8 cellular contexts compared by ENCODE assay signal in genomic region chr19:11434703-11435056, GRCh38. TPM values are rescaled to one million over a fixed set of nuclear protein-coding genes. Genes with fewer than 3 reads are reported as not detected.
DNase-seq lines count a peak whose midpoint lies in the region; ATAC-seq and TF ChIP-seq lines count a peak whose summit lies in the region.

No MANE protein-coding gene starts in this region.

- H3K4me3 Mint-ChIP-seq in T-cell: peak overlapping the region; percentile 98 to 99 (median 99)

- H3K9ac ChIP-seq in BLaER1 treated with 17β-estradiol and CSF1 and Interleukin-3, amounts not matched to agents 10 nM and 100 nM: peak overlapping the region; percentile 52 to 90 (median 75); a peak in 21 of 22 replicates
- H3K9ac ChIP-seq in stomach smooth muscle (ENCODE audit: low read length in 2 of 2): peak overlapping the region; percentile 39 to 47

- DNase-seq in T-cell (peak in 2 of 34 experiments; percentile 10 to 16), hepatocyte (ENCODE audit: low spot score) (no peak), posterior cingulate gyrus (no peak), NCI-H526 (lab: John Stamatoyannopoulos, UW) (no peak), anterior cingulate cortex (lab: John Stamatoyannopoulos, UW) (no peak)

- peaks cover 0 to 5% (median 0%) of the 10 kb centered on the region in 11 experiments; a peak in 1 of 22 replicates for H3K27me3 ChIP-seq in BLaER1 treated with 17β-estradiol and CSF1 and Interleukin-3, amounts not matched to agents 10 nM and 100 nM
- H3K27me3 ChIP-seq in hepatocyte (no peaks in the 10 kb centered on the region), stomach smooth muscle (ENCODE audit: control insufficient read depth in 1 of 2, insufficient read depth in 2 of 2, low read length in 2 of 2) (no peaks in the 10 kb centered on the region)

- WGBS in hepatocyte (ENCODE audit: low lambda C conversion rate, missing lambda C conversion rate): 18% methylated on average over 9 of the region's 9 CpGs

- H3K4me1 Mint-ChIP-seq in T-cell: peaks cover 23 to 31% (median 25%) of the 10 kb centered on the region in 3 donors

- H3K4me2 ChIP-seq in BLaER1 treated with 17β-estradiol and CSF1 and Interleukin-3, amounts not matched to agents 10 nM and 100 nM: peak overlapping the region; percentile 85 to 98 (median 93)
- H3K4me2 ChIP-seq in hepatocyte: peak overlapping the region; percentile 70

- peak overlapping the region; percentile 45 for H2AFZ ChIP-seq in hepatocyte

- peak overlapping the region; percentile 94 to 98 for H3K27ac Mint-ChIP-seq in T-cell

- H4K20me1 ChIP-seq in BLaER1 treated with 17β-estradiol and CSF1 and Interleukin-3, amounts not matched to agents 10 nM and 100 nM: no peaks in the 10 kb centered on the region; a peak in 1 of 22 replicates
- no peaks in the 10 kb centered on the region for H4K20me1 ChIP-seq in hepatocyte (ENCODE audit: insufficient read depth, poor library complexity, severe bottlenecking)

- H3K27me3 Mint-ChIP-seq in T-cell: peaks cover 0 to 7% of the 10 kb centered on the region in 2 donors

- POLR2A ChIA-PET in T-cell (lab: Charles Lee): interaction anchor here in 1 of 2 donors (1.0 to 1.4 kb wide), 2 partner anchors 54 to 60 kb away, joined by 5 to 6 read pairs; partner anchors contain the start of gene SWSAP1

- peaks cover 26 to 37% (median 34%) of the 10 kb centered on the region in 11 experiments for H3K36me3 ChIP-seq in BLaER1 treated with 17β-estradiol and CSF1 and Interleukin-3, amounts not matched to agents 10 nM and 100 nM
- H3K36me3 ChIP-seq in hepatocyte (replicated peaks; ENCODE audit: insufficient read depth, low read depth) (no peaks in the 10 kb centered on the region), stomach smooth muscle (ENCODE audit: control insufficient read depth in 2 of 2, insufficient read depth in 2 of 2, low read length in 2 of 2) (peaks cover 7 to 10% of the 10 kb centered on the region in 2 donors)

- ATAC-seq in GM21723 (IDR thresholded peaks at IDR 0.05; ENCODE audit: unreplicated experiment) (peak; percentile 24), T-cell (replicated peaks in 1 of 4) (peak; percentile 3 to 7 (median 7))

- H3K79me2 ChIP-seq in hepatocyte: peaks cover 30% of the 10 kb centered on the region

- no peaks in the 10 kb centered on the region for H3K9me3 Mint-ChIP-seq in T-cell

- peaks cover 11% of the 10 kb centered on the region for H3K36me3 Mint-ChIP-seq in T-cell

- H3K9me2 ChIP-seq in hepatocyte (replicated peaks; ENCODE audit: insufficient read depth): no peaks in the 10 kb centered on the region

- peak overlapping the region; percentile 62 to 95 (median 85) for H3K4me3 ChIP-seq in BLaER1 treated with 17β-estradiol and CSF1 and Interleukin-3, amounts not matched to agents 10 nM and 100 nM
- H3K4me3 ChIP-seq in hepatocyte: no peak overlapping the region
- H3K4me3 ChIP-seq in stomach smooth muscle (ENCODE audit: low read length in 2 of 2): peak overlapping the region; percentile 86 to 97

- no peaks in the 10 kb centered on the region for H3K9me3 ChIP-seq in BLaER1 treated with 17β-estradiol and CSF1 and Interleukin-3, amounts not matched to agents 10 nM and 100 nM (replicated peaks in 1 of 11)
- no peaks in the 10 kb centered on the region for H3K9me3 ChIP-seq in hepatocyte (ENCODE audit: low read depth)
- no peaks in the 10 kb centered on the region for H3K9me3 ChIP-seq in stomach smooth muscle (ENCODE audit: control insufficient read depth in 2 of 2, low read length in 2 of 2)

- H3K27ac ChIP-seq in BLaER1 treated with 17β-estradiol and CSF1 and Interleukin-3, amounts not matched to agents 10 nM and 100 nM: peak overlapping the region in 9 of 11 experiments; percentile 14 to 87 (median 48); a peak in 14 of 22 replicates
- H3K27ac ChIP-seq in hepatocyte (peak overlapping the region; percentile 32), stomach smooth muscle (ENCODE audit: low read length) (peak overlapping the region; percentile 74)

- TF ChIP-seq CTCF in hepatocyte (IDR thresholded peaks at IDR 0.05; ENCODE audit: poor library complexity): no peak

- CTCF ChIA-PET in T-cell (lab: Charles Lee): interaction anchor here in 1 of 2 donors (1.3 to 1.8 kb wide), 3 partner anchors 48 to 60 kb away, joined by 7 to 24 read pairs (median 23); partner anchors contain the start of gene SWSAP1

- intact Hi-C loops in posterior cingulate gyrus (cut with DNase I): loop anchor here (2.0 to 5.0 kb wide), 2 partner anchors 48 to 52 kb away; partner anchors contain the start of gene EPOR

- peaks cover 22 to 38% (median 26%) of the 10 kb centered on the region in 10 experiments for H3K4me1 ChIP-seq in BLaER1 treated with 17β-estradiol and CSF1 and Interleukin-3, amounts not matched to agents 10 nM and 100 nM
- H3K4me1 ChIP-seq in hepatocyte (ENCODE audit: insufficient read depth) (peaks cover 12% of the 10 kb centered on the region), stomach smooth muscle (ENCODE audit: control insufficient read depth, insufficient read depth, low read length) (peaks cover 19% of the 10 kb centered on the region)

RNA-seq across cellular contexts. Expression of gene ODAD3, which starts 0.2 kb away (rescaled TPM):
- total RNA-seq in T-cell: under 1 TPM in 1 of 5 donors, not detected in 4; 0.20 TPM
- total RNA-seq in hepatocyte: 0.08 and 1.3 TPM in 2 replicates
- polyA plus RNA-seq in hepatocyte: 1.4 and 1.9 TPM in 2 replicates

RNA-seq across cellular contexts. Expression of gene PRKCSH, which starts 0.8 kb away (rescaled TPM):
- total RNA-seq in T-cell: 100 to 1,000 TPM; 248 to 382 (median 334) TPM
- 60.0 and 85.1 TPM in 2 replicates for total RNA-seq in hepatocyte
- 245 and 251 TPM in 2 replicates for polyA plus RNA-seq in hepatocyte

RNA-seq across cellular contexts. Expression of gene RGL3, which starts 15.6 kb away (rescaled TPM):
- under 1 TPM in 3 of 5 donors, not detected in 2; 0.22 to 0.72 (median 0.50) TPM for total RNA-seq in T-cell
- total RNA-seq in hepatocyte: 20.6 and 27.6 TPM in 2 replicates
- polyA plus RNA-seq in hepatocyte: 55.6 and 94.8 TPM in 2 replicates

RNA-seq across cellular contexts. Expression of gene ELAVL3, which starts 46.2 kb away (rescaled TPM):
- total RNA-seq in T-cell: under 1 TPM in 1 of 5 donors, not detected in 4; 0.47 TPM
- total RNA-seq in hepatocyte: 0.30 TPM in 1 of 2 replicates, not detected in the other
- polyA plus RNA-seq in hepatocyte: 0.11 and 0.18 TPM in 2 replicates

RNA-seq across cellular contexts. Expression of gene EPOR, which starts 50.6 kb away (rescaled TPM):
- total RNA-seq in T-cell (10 to 100 TPM in 1 of 5 donors, 1 to 10 TPM in 4; 5.9 to 11.0 (median 6.7) TPM), hepatocyte (16.6 and 20.9 TPM in 2 replicates)
- polyA plus RNA-seq in hepatocyte: 34.2 and 46.8 TPM in 2 replicates

Comparison
In these comparisons a context has a peak if more than half of its experiments do, and no peak if none do; other contexts are left out.
1. RNA of gene RGL3, which starts 15.6 kb away (total RNA-seq): 20.6 to 27.6 TPM in hepatocyte; 0.22 to 0.72 TPM in T-cell; every median in the first group is over 10 times any median in the second.
2. Peak in every context shown above with its lines, with median percentiles within 50 percentile points of each other: H3K27ac ChIP-seq.